In genomic region chr5:11251242-11251641, GRCh38 we compare ENCODE assay signal across 13 cellular contexts.
DNase-seq lines count a peak whose midpoint lies in the region; ATAC-seq and TF ChIP-seq lines count a peak whose summit lies in the region.
"Had no signal": no experiment of that assay in that cellular context is flagged by ENCODE, and none has a peak within 500 bp of the region (broad histone marks: within the 10 kb centered on the region; RNA-seq: fewer than 3 reads in every experiment).

No MANE protein-coding gene starts in this region.

- no peak overlapping the region for H3K4me2 ChIP-seq in GM23248 (ENCODE audit: unreplicated experiment)
- peak overlapping the region; percentile 42 for H3K4me2 ChIP-seq in parathyroid adenoma (ENCODE audit: low read length)

- DNase-seq in GM23248 (peak; percentile 26), NCI-H460 (ENCODE audit: extremely low read depth, low read depth) (peak; percentile 41), epithelial cell of prostate (ENCODE audit: low read depth, low spot score) (peak; percentile 22), NCI-H446 (lab: John Stamatoyannopoulos, UW) (no peak), middle frontal gyrus (ENCODE audit: extremely low spot score, low spot score) (no peak), DMS153 (lab: John Stamatoyannopoulos, UW) (no peak)
- DNase-seq: activated CD4-positive, alpha-beta T cell treated with anti-CD3 and anti-CD28 coated beads for 1 hour; activated T-cell treated with anti-CD3 and anti-CD28 coated beads, Interleukin-2, amount 50 U/mL, for 1 hour; left cardiac atrium; T-cell; testis had no signal

- no peaks in the 10 kb centered on the region for H3F3A ChIP-seq in GM23248 (ENCODE audit: insufficient read depth)

- H3K9me3 ChIP-seq in GM23248 (ENCODE audit: low read depth) (no peaks in the 10 kb centered on the region), parathyroid adenoma (ENCODE audit: control insufficient read depth, low read length) (no peaks in the 10 kb centered on the region)
- H3K9me3 ChIP-seq: testis had no signal

- no peaks in the 10 kb centered on the region for H3K79me2 ChIP-seq in GM23248 (ENCODE audit: insufficient read depth)
- no peaks in the 10 kb centered on the region for H3K79me2 ChIP-seq in parathyroid adenoma

- H3K4me1 ChIP-seq in GM23248 (ENCODE audit: insufficient read depth) (no peaks in the 10 kb centered on the region), parathyroid adenoma (no peaks in the 10 kb centered on the region)
- H3K4me1 ChIP-seq: testis had no signal

- no peaks in the 10 kb centered on the region for H4K20me1 ChIP-seq in GM23248 (ENCODE audit: insufficient read depth)

- H3K9ac ChIP-seq in GM23248 (no peak overlapping the region), parathyroid adenoma (no peak overlapping the region)

- in situ Hi-C loops in GM23248 (cut with MboI) = no loop called here

- H3K36me3 ChIP-seq in GM23248 (ENCODE audit: low read depth) (no peaks in the 10 kb centered on the region), parathyroid adenoma (ENCODE audit: control insufficient read depth, insufficient read depth, low read length) (no peaks in the 10 kb centered on the region)

- H2AFZ ChIP-seq in GM23248 = no peak overlapping the region
- H2AFZ ChIP-seq in parathyroid adenoma = no peak overlapping the region

- no peak for ATAC-seq in HG02884 (IDR thresholded peaks at IDR 0.05; ENCODE audit: unreplicated experiment)
- ATAC-seq: left cardiac atrium, T-cell had no signal

- H3K9me2 ChIP-seq in GM23248 (ENCODE audit: insufficient read depth) = no peaks in the 10 kb centered on the region

- H3K27me3 ChIP-seq in GM23248 (replicated peaks; ENCODE audit: insufficient read depth) (no peaks in the 10 kb centered on the region), parathyroid adenoma (ENCODE audit: control insufficient read depth, insufficient read depth, low read length) (no peaks in the 10 kb centered on the region)
- H3K27me3 ChIP-seq: testis had no signal

- 7 to 8% methylated on average over 5 of the region's 5 CpGs for WGBS in GM23248 (ENCODE audit: low coverage in 1 of 2, low lambda C conversion rate in 2 of 2, missing lambda C conversion rate in 2 of 2), 2 experiments

- no peak overlapping the region for H3K4me3 ChIP-seq in GM23248
- H3K4me3 ChIP-seq in parathyroid adenoma (ENCODE audit: low read depth, low read length) = no peak overlapping the region
- H3K4me3 ChIP-seq: testis had no signal

- no peak for TF ChIP-seq CTCF in parathyroid adenoma (IDR thresholded peaks at IDR 0.05)

- H3K27ac ChIP-seq in GM23248 (no peak overlapping the region), epithelial cell of prostate (peak overlapping the region; percentile 51), parathyroid adenoma (no peak overlapping the region)
- H3K27ac ChIP-seq: testis had no signal

Comparison
In these comparisons a context has a peak if more than half of its experiments do, and no peak if none do; other contexts are left out.
1. DNase-seq: peak in GM23248 (single experiment), NCI-H460 (single experiment) and epithelial cell of prostate (single experiment); none in NCI-H446 (0 of 2), middle frontal gyrus (single experiment) and DMS153 (single experiment).